ENCODE assay signal across 1 cellular context in the genomic region with DNA sequence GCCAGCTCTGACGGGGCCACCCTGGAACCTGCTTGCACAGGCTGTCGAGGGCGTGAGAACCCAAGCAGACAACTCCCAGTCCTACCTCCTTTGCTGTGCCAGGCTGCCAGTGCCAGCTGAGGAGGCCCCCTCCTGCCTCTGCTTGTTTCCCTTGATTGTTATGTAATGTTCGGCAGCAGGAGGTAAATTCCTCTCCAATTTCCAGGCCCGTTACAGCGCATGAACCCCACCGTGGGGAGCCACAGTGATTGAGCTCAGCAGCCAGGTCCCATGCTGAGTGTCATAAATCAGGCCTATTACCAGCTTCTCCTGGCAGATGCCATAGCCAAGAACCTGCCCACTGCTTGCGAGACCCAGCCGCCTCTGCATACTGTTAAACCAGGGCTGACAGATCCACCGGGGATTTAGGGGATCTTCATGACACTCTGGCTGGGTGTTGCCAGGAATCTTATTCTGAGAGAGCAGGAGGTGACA.
A peak's percentile ranks its signal among the peaks of the same experiment; 100 is the strongest.
TF ChIP-seq lines count a peak whose summit lies in the region.

No MANE protein-coding gene starts in this region.

TF ChIP-seq in HEK293, 187 proteins besides CTCF, POLR2A, EP300 and RAD21 (continued from another document):
- TF ChIP-seq, protein P1, sequence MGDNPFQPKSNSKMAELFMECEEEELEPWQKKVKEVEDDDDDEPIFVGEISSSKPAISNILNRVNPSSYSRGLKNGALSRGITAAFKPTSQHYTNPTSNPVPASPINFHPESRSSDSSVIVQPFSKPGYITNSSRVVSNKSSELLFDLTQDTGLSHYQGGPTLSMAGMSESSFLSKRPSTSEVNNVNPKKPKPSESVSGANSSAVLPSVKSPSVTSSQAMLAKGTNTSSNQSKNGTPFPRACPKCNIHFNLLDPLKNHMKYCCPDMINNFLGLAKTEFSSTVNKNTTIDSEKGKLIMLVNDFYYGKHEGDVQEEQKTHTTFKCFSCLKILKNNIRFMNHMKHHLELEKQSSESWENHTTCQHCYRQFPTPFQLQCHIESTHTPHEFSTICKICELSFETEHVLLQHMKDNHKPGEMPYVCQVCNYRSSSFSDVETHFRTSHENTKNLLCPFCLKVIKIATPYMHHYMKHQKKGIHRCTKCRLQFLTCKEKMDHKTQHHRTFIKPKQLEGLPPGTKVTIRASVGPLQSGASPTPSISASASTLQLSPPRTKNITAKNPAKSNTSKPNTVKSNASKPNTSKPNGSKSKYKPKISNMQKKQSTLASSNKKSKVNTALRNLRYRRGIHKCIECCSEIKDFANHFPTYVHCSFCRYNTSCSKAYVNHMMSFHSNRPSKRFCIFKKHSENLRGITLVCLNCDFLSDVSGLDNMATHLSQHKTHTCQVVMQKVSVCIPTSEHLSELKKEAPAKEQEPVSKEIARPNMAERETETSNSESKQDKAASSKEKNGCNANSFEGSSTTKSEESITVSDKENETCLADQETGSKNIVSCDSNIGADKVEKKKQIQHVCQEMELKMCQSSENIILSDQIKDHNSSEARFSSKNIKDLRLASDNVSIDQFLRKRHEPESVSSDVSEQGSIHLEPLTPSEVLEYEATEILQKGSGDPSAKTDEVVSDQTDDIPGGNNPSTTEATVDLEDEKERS (tag by site-specific recombination; IDR thresholded peaks at IDR 0.05) = no peak
- TF ChIP-seq ZNF423 (tag by site-specific recombination; IDR thresholded peaks at IDR 0.05) (peak; percentile 58; the same call in 1 of the 2 replicates), HIC1 (tag by site-specific recombination; IDR thresholded peaks at IDR 0.05) (peak; percentile 54; the same call in 1 of the 2 replicates), ZNF624 (tag by site-specific recombination; IDR thresholded peaks at IDR 0.05) (no peak), ZNF202 (tag by site-specific recombination; IDR thresholded peaks at IDR 0.05; ENCODE audit: borderline replicate concordance) (no peak), GLI2 (tag by site-specific recombination; IDR thresholded peaks at IDR 0.05; ENCODE audit: borderline replicate concordance, low read depth) (no peak), ZSCAN23 (tag by site-specific recombination; IDR thresholded peaks at IDR 0.05) (no peak), ZIC2 (tag by site-specific recombination; IDR thresholded peaks at IDR 0.05) (peak; percentile 100), ZFHX2 (tag by site-specific recombination; conservative IDR thresholded peaks at IDR 0.05) (peak; percentile 42; the same call in 1 of the 2 replicates), ZNF600 (tag by site-specific recombination; IDR thresholded peaks at IDR 0.05) (peak; percentile 33; the same call in 1 of the 2 replicates), ZNF23 (tag by site-specific recombination; IDR thresholded peaks at IDR 0.05; ENCODE audit: borderline replicate concordance) (no peak), GFI1B (tag by site-specific recombination; IDR thresholded peaks at IDR 0.05) (peak; percentile 62; the same call in 1 of the 2 replicates), ZNF701 (tag by site-specific recombination; IDR thresholded peaks at IDR 0.05) (no peak), AEBP2 (tag by site-specific recombination; IDR thresholded peaks at IDR 0.05; ENCODE audit: borderline replicate concordance) (no peak), PRDM1 (tag by site-specific recombination; IDR thresholded peaks at IDR 0.05) (no peak), ZNF530 (tag by site-specific recombination; IDR thresholded peaks at IDR 0.05; ENCODE audit: low read depth) (no peak), ZNF501 (tag by site-specific recombination; IDR thresholded peaks at IDR 0.05) (no peak), ZNF274 (IDR thresholded peaks at IDR 0.05; ENCODE audit: low read length) (no peak), ZNF274 (tag by site-specific recombination; IDR thresholded peaks at IDR 0.05; ENCODE audit: borderline replicate concordance) (no peak), INSM2 (tag by site-specific recombination; IDR thresholded peaks at IDR 0.05) (no peak), IKZF3 (tag by site-specific recombination; IDR thresholded peaks at IDR 0.05) (peak; percentile 69), SP3 (tag by site-specific recombination; IDR thresholded peaks at IDR 0.05) (no peak), GLIS1 (tag by site-specific recombination; IDR thresholded peaks at IDR 0.05) (peak; percentile 99), ZNF266 (tag by site-specific recombination; IDR thresholded peaks at IDR 0.05; ENCODE audit: low read depth) (no peak), ZNF596 (tag by site-specific recombination; IDR thresholded peaks at IDR 0.05) (no peak), ZNF335 (tag by site-specific recombination; conservative IDR thresholded peaks at IDR 0.05) (no peak), ZBTB17 (tag by site-specific recombination; IDR thresholded peaks at IDR 0.05) (0 out of 2 replicates have a peak, but pooled peaks have one; percentile 22), ZNF292 (tag by site-specific recombination; IDR thresholded peaks at IDR 0.05; ENCODE audit: borderline replicate concordance, low read depth) (no peak), ZNF830 (tag by site-specific recombination; IDR thresholded peaks at IDR 0.05; ENCODE audit: low read depth) (no peak)
- TF ChIP-seq, protein P2, sequence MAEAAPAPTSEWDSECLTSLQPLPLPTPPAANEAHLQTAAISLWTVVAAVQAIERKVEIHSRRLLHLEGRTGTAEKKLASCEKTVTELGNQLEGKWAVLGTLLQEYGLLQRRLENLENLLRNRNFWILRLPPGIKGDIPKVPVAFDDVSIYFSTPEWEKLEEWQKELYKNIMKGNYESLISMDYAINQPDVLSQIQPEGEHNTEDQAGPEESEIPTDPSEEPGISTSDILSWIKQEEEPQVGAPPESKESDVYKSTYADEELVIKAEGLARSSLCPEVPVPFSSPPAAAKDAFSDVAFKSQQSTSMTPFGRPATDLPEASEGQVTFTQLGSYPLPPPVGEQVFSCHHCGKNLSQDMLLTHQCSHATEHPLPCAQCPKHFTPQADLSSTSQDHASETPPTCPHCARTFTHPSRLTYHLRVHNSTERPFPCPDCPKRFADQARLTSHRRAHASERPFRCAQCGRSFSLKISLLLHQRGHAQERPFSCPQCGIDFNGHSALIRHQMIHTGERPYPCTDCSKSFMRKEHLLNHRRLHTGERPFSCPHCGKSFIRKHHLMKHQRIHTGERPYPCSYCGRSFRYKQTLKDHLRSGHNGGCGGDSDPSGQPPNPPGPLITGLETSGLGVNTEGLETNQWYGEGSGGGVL (tag by site-specific recombination; IDR thresholded peaks at IDR 0.05) = no peak
